10 cellular contexts compared by ENCODE assay signal in the genomic region with DNA sequence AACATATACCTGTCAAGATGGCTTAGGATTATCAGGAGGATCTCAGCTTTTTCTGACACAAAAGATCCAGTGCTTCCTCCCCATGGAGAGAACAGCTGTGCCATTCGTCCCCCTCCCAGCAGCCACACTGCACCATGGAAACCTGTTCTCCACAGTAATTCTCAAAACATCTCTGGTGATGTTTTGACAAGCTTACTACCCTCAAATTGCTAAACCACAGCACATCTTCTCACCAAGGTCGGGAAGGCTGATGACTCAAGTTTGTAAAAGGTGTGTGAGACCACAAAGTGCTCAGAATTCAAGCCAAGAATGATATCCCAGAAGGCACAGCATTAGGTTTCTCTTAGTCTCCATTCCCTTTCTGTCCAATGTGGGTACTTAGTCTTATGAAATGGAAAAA. TPM values are rescaled to one million over a fixed set of nuclear protein-coding genes. Genes with fewer than 3 reads are reported as not detected.
DNase-seq lines count a peak whose midpoint lies in the region; ATAC-seq and TF ChIP-seq lines count a peak whose summit lies in the region.
"Had no signal": no experiment of that assay in that cellular context is flagged by ENCODE, and none has a peak within 500 bp of the region (broad histone marks: within the 10 kb centered on the region; RNA-seq: fewer than 3 reads in every experiment).

No MANE protein-coding gene starts in this region.

- H3K9me3 ChIP-seq in adrenal gland (replicated peaks in 1 of 3): no peaks in the 10 kb centered on the region
- H3K9me3 ChIP-seq in psoas muscle: no peaks in the 10 kb centered on the region

- H3K36me3 ChIP-seq in adrenal gland (replicated peaks in 1 of 2) (no peaks in the 10 kb centered on the region), psoas muscle (ENCODE audit: insufficient read depth in 1 of 2, low read depth in 1 of 2) (no peaks in the 10 kb centered on the region)

- intact Hi-C loops in adrenal gland (cut with DNase I): no loop called here
- intact Hi-C loops in psoas muscle (cut with DNase I): loop anchor here in 1 of 2 donors (10.0 kb wide), 1 partner anchor 64 kb away; no protein-coding TSS in a partner anchor

- H3K27me3 ChIP-seq in adrenal gland: no peaks in the 10 kb centered on the region
- H3K27me3 ChIP-seq in psoas muscle (ENCODE audit: insufficient read depth in 3 of 3, low read length in 2 of 3): no peaks in the 10 kb centered on the region

- TF ChIP-seq CTCF in epithelial cell of proximal tubule (conservative IDR thresholded peaks at IDR 0.05; ENCODE audit: low read depth, low read length) (no peak), adrenal gland (IDR thresholded peaks at IDR 0.05) (no peak), psoas muscle (IDR thresholded peaks at IDR 0.05) (no peak)

- ATAC-seq in GM18502 (IDR thresholded peaks at IDR 0.05; ENCODE audit: poor library complexity, unreplicated experiment) (peak; percentile 79), GM21576 (IDR thresholded peaks at IDR 0.05; ENCODE audit: unreplicated experiment) (peak; percentile 52), HG03565 (IDR thresholded peaks at IDR 0.05; ENCODE audit: unreplicated experiment) (peak; percentile 75), psoas muscle (no peak)

- H3K4me1 ChIP-seq in adrenal gland (replicated peaks in 1 of 2) (peaks cover 3 to 10% of the 10 kb centered on the region in 2 donors), psoas muscle (no peaks in the 10 kb centered on the region)

- TF ChIP-seq POLR2A in adrenal gland (IDR thresholded peaks at IDR 0.05): no peak

- peak; percentile 53 for DNase-seq in epithelial cell of proximal tubule (ENCODE audit: low read depth)
- no peak for DNase-seq in NCI-H1048 (lab: John Stamatoyannopoulos, UW)
- DNase-seq in adrenal gland: no peak
- DNase-seq in NCI-H2107 (lab: John Stamatoyannopoulos, UW): no peak
- no peak for DNase-seq in psoas muscle
- DNase-seq: cerebellar nuclear complex had no signal

- WGBS in adrenal gland, 4 donors: 62 to 74% (median 70%) methylated on average over 2 of the region's 2 CpGs
- 33 to 59% (median 36%) methylated on average over 2 of the region's 2 CpGs for WGBS in psoas muscle, 3 donors

- H3K4me3 ChIP-seq in epithelial cell of proximal tubule (ENCODE audit: low read depth, low read length) (no peak overlapping the region), adrenal gland (no peak overlapping the region), psoas muscle (no peak overlapping the region)

- H3K27ac ChIP-seq in adrenal gland (no peak overlapping the region), psoas muscle (no peak overlapping the region)

RNA-seq across cellular contexts. Expression of a gene that starts 3.9 kb away (rescaled TPM):
- total RNA-seq in epithelial cell of proximal tubule: 9.6 and 10.5 TPM in 2 replicates
- total RNA-seq in adrenal gland: 10 to 100 TPM; 18.3 to 50.1 (median 27.9) TPM
- 10 to 100 TPM in 2 of 3 donors, 1 to 10 TPM in 1; 7.9 to 63.8 (median 12.7) TPM for polyA plus RNA-seq in adrenal gland
- under 1 TPM in 3 of 4 donors, not detected in 1; 0.20 to 0.29 (median 0.28) TPM for total RNA-seq in psoas muscle
- under 1 TPM; 0.21 to 0.63 (median 0.21) TPM for polyA plus RNA-seq in psoas muscle
- polyA plus RNA-seq: neural cell had no signal

Comparison
In these comparisons a context has a peak if more than half of its experiments do, and no peak if none do; other contexts are left out.
1. ATAC-seq: peak in GM18502 (single experiment), GM21576 (single experiment) and HG03565 (single experiment); none in psoas muscle (0 of 4).